In genomic region chr3:30228302-30228631, GRCh38 we compare ENCODE assay signal across 15 cellular contexts.
DNase-seq lines count a peak whose midpoint lies in the region; ATAC-seq and TF ChIP-seq lines count a peak whose summit lies in the region.
"Had no signal": no experiment of that assay in that cellular context is flagged by ENCODE, and none has a peak within 500 bp of the region (broad histone marks: within the 10 kb centered on the region; RNA-seq: fewer than 3 reads in every experiment).

No MANE protein-coding gene starts in this region.

- CTCF ChIA-PET in Caco-2 (lab: Charles Lee) = interaction anchor here (0.6 to 0.7 kb wide), 2 partner anchors 30 to 65 kb away, joined by 3 to 4 read pairs; no protein-coding TSS in a partner anchor

- H3K4me1 ChIP-seq in ACC112 (ENCODE audit: control insufficient read depth, insufficient read depth, low read length, unreplicated experiment) (peaks cover 50% of the 10 kb centered on the region), Caco-2 (peaks cover 32% of the 10 kb centered on the region), right lobe of liver (peaks cover 0 to 48% (median 18%) of the 10 kb centered on the region in 4 donors), esophagus squamous epithelium (peaks cover 0 to 19% (median 5%) of the 10 kb centered on the region in 3 donors)
- H3K4me1 ChIP-seq: BE2C, Peyer's patch had no signal

- intact Hi-C loops in Caco-2 (cut with micrococcal nuclease; ENCODE audit: unreplicated experiment) (loop anchor here (1.0 to 10.0 kb wide), 4 partner anchors 31 to 467 kb away; no protein-coding TSS in a partner anchor), right lobe of liver (cut with DNase I) (no loop called here), esophagus squamous epithelium (cut with DNase I) (no loop called here)
- intact Hi-C loops in activated T-helper 2 cell treated with anti-CD3 and anti-CD28 coated beads, Interferon-gamma antibody, Interleukin-2, Interleukin-4, amounts not matched to agents 10 μg/mL and 5 μg/mL and 100 μg/mL, durations not matched to agents 14 hours and 24 hours and 36 hours (cut with micrococcal nuclease) = loop anchor here (5.0 to 10.0 kb wide), 3 partner anchors 119 to 299 kb away; no protein-coding TSS in a partner anchor

- TF ChIP-seq POLR2A in right lobe of liver (IDR thresholded peaks at IDR 0.05) = no peak
- no peak for TF ChIP-seq POLR2A in esophagus squamous epithelium (IDR thresholded peaks at IDR 0.05)

- no peak for DNase-seq in Caco-2
- DNase-seq in activated T-helper 2 cell treated with anti-CD3 and anti-CD28 coated beads, Interferon-gamma antibody, Interleukin-2, Interleukin-4, amounts not matched to agents 10 μg/mL and 5 μg/mL and 100 μg/mL, durations not matched to agents 14 hours and 24 hours and 36 hours (ENCODE audit: low spot score) = no peak
- DNase-seq in right lobe of liver = no peak
- DNase-seq in esophagus squamous epithelium (lab: John Stamatoyannopoulos, UW) = no peak
- DNase-seq in stimulated activated CD4-positive, alpha-beta T cell treated with anti-CD3 and anti-CD28 coated beads, Interleukin-2, amount 100 ng/mL, for 24 hours = no peak
- no peak for DNase-seq in DMS79 treated with DMSO at 0.1 percent for 48 hours (lab: John Stamatoyannopoulos, UW)
- DNase-seq in NCI-H2107 (lab: John Stamatoyannopoulos, UW) = no peak
- DNase-seq: BE2C, body of pancreas, kidney, occipital lobe, Peyer's patch had no signal

- peaks cover 18% of the 10 kb centered on the region for H3K36me3 Mint-ChIP-seq in Caco-2 (ENCODE audit: insufficient read depth, unreplicated experiment)
- H3K36me3 Mint-ChIP-seq in activated T-helper 2 cell treated with anti-CD3 and anti-CD28 coated beads, Interferon-gamma antibody, Interleukin-2, Interleukin-4, amounts not matched to agents 10 μg/mL and 5 μg/mL and 100 μg/mL, durations not matched to agents 14 hours and 24 hours and 36 hours (ENCODE audit: low read depth) = peaks cover 18% of the 10 kb centered on the region

- no peaks in the 10 kb centered on the region for H3K27me3 Mint-ChIP-seq in Caco-2 (ENCODE audit: insufficient read depth, unreplicated experiment)
- no peaks in the 10 kb centered on the region for H3K27me3 Mint-ChIP-seq in activated T-helper 2 cell treated with anti-CD3 and anti-CD28 coated beads, Interferon-gamma antibody, Interleukin-2, Interleukin-4, amounts not matched to agents 10 μg/mL and 5 μg/mL and 100 μg/mL, durations not matched to agents 14 hours and 24 hours and 36 hours (ENCODE audit: low read depth)

- peaks cover 3% of the 10 kb centered on the region; the same call in 1 of the 2 replicates for H3K9me3 ChIP-seq in Caco-2
- no peaks in the 10 kb centered on the region for H3K9me3 ChIP-seq in right lobe of liver
- H3K9me3 ChIP-seq in esophagus squamous epithelium = no peaks in the 10 kb centered on the region
- H3K9me3 ChIP-seq: BE2C, body of pancreas, Peyer's patch, thoracic aorta had no signal

- 100% methylated on average over 1 of the region's 2 CpGs for WGBS in right lobe of liver (ENCODE audit: insufficient coverage, low coverage, low lambda C conversion rate, missing lambda C conversion rate)
- WGBS in esophagus squamous epithelium, 2 donors = 92 to 100% methylated on average over 2 of the region's 2 CpGs

- ATAC-seq in right lobe of liver = no peak

- H3K27ac ChIP-seq in ACC112 (ENCODE audit: low read depth, low read length) (peak overlapping the region; percentile 95), right lobe of liver (peak overlapping the region; percentile 3 to 49 (median 20)), esophagus squamous epithelium (peak overlapping the region in 2 of 4 donors; percentile 17 to 22)
- H3K27ac ChIP-seq: body of pancreas, Peyer's patch, VCaP had no signal

- peak overlapping the region; percentile 47 for H3K4me3 Mint-ChIP-seq in Caco-2 (ENCODE audit: unreplicated experiment)
- no peak overlapping the region for H3K4me3 Mint-ChIP-seq in activated T-helper 2 cell treated with anti-CD3 and anti-CD28 coated beads, Interferon-gamma antibody, Interleukin-2, Interleukin-4, amounts not matched to agents 10 μg/mL and 5 μg/mL and 100 μg/mL, durations not matched to agents 14 hours and 24 hours and 36 hours (ENCODE audit: low read depth)

- H2AFZ ChIP-seq in ACC112 (ENCODE audit: low read length, unreplicated experiment) = no peak overlapping the region

- peaks cover 20% of the 10 kb centered on the region for H3K4me1 Mint-ChIP-seq in Caco-2 (ENCODE audit: low read depth, unreplicated experiment)
- peaks cover 19% of the 10 kb centered on the region for H3K4me1 Mint-ChIP-seq in activated T-helper 2 cell treated with anti-CD3 and anti-CD28 coated beads, Interferon-gamma antibody, Interleukin-2, Interleukin-4, amounts not matched to agents 10 μg/mL and 5 μg/mL and 100 μg/mL, durations not matched to agents 14 hours and 24 hours and 36 hours (ENCODE audit: low read depth)

- no peak overlapping the region for H3K4me3 ChIP-seq in ACC112 (ENCODE audit: low read depth, low read length)
- H3K4me3 ChIP-seq in Caco-2 (ENCODE audit: low read depth, low read length) = no peak overlapping the region
- no peak overlapping the region for H3K4me3 ChIP-seq in right lobe of liver
- H3K4me3 ChIP-seq in esophagus squamous epithelium = no peak overlapping the region
- H3K4me3 ChIP-seq: body of pancreas, Peyer's patch, thoracic aorta had no signal

- peak overlapping the region; percentile 85 for H3K27ac Mint-ChIP-seq in Caco-2 (ENCODE audit: unreplicated experiment)
- peak overlapping the region; percentile 19 for H3K27ac Mint-ChIP-seq in activated T-helper 2 cell treated with anti-CD3 and anti-CD28 coated beads, Interferon-gamma antibody, Interleukin-2, Interleukin-4, amounts not matched to agents 10 μg/mL and 5 μg/mL and 100 μg/mL, durations not matched to agents 14 hours and 24 hours and 36 hours

- POLR2A ChIA-PET in Caco-2 (lab: Charles Lee) = interaction anchor here (0.7 kb wide), 1 partner anchor 44 kb away, joined by 3 read pairs; no protein-coding TSS in a partner anchor

- H3K79me2 ChIP-seq in ACC112 (ENCODE audit: control insufficient read depth, insufficient read depth, low read length, unreplicated experiment) = no peaks in the 10 kb centered on the region

- TF ChIP-seq CTCF in Caco-2 (IDR thresholded peaks at IDR 0.05; ENCODE audit: insufficient read depth in 1 of 2, low read depth in 1 of 2, low read length in 1 of 2, severe bottlenecking in 1 of 2, unreplicated experiment in 1 of 2) (no peak), right lobe of liver (IDR thresholded peaks at IDR 0.05) (no peak), esophagus squamous epithelium (IDR thresholded peaks at IDR 0.05) (no peak)

- H3K36me3 ChIP-seq in ACC112 (ENCODE audit: insufficient read depth, low read length) (no peaks in the 10 kb centered on the region), Caco-2 (ENCODE audit: control insufficient read depth, insufficient read depth, low read length) (no peaks in the 10 kb centered on the region), right lobe of liver (no peaks in the 10 kb centered on the region), esophagus squamous epithelium (no peaks in the 10 kb centered on the region)
- H3K36me3 ChIP-seq: BE2C, Peyer's patch, thoracic aorta had no signal

- peaks cover 57% of the 10 kb centered on the region for H3K9me3 Mint-ChIP-seq in Caco-2 (ENCODE audit: unreplicated experiment)
- peaks cover 4% of the 10 kb centered on the region for H3K9me3 Mint-ChIP-seq in activated T-helper 2 cell treated with anti-CD3 and anti-CD28 coated beads, Interferon-gamma antibody, Interleukin-2, Interleukin-4, amounts not matched to agents 10 μg/mL and 5 μg/mL and 100 μg/mL, durations not matched to agents 14 hours and 24 hours and 36 hours

- BruUV-seq in Caco-2 (replicated peaks; lab: Mats Ljungman, UMichigan) = no TSS peak

- H3K27me3 ChIP-seq in ACC112 (ENCODE audit: insufficient read depth, low read length) (no peaks in the 10 kb centered on the region), Caco-2 (replicated peaks; ENCODE audit: control insufficient read depth, insufficient read depth, low read length) (no peaks in the 10 kb centered on the region), right lobe of liver (no peaks in the 10 kb centered on the region), esophagus squamous epithelium (no peaks in the 10 kb centered on the region)
- H3K27me3 ChIP-seq: BE2C, body of pancreas, Peyer's patch had no signal

Comparison
In these comparisons a context has a peak if more than half of its experiments do, and no peak if none do; other contexts are left out.
1. intact Hi-C loops: an anchor here in Caco-2 (1.0 to 10.0 kb wide) and activated T-helper 2 cell treated with anti-CD3 and anti-CD28 coated beads, Interferon-gamma antibody, Interleukin-2, Interleukin-4, amounts not matched to agents 10 μg/mL and 5 μg/mL and 100 μg/mL, durations not matched to agents 14 hours and 24 hours and 36 hours (5.0 to 10.0 kb wide); none called in right lobe of liver and esophagus squamous epithelium.